Comparison of ENCODE assay signal across 8 cellular contexts in the genomic region with DNA sequence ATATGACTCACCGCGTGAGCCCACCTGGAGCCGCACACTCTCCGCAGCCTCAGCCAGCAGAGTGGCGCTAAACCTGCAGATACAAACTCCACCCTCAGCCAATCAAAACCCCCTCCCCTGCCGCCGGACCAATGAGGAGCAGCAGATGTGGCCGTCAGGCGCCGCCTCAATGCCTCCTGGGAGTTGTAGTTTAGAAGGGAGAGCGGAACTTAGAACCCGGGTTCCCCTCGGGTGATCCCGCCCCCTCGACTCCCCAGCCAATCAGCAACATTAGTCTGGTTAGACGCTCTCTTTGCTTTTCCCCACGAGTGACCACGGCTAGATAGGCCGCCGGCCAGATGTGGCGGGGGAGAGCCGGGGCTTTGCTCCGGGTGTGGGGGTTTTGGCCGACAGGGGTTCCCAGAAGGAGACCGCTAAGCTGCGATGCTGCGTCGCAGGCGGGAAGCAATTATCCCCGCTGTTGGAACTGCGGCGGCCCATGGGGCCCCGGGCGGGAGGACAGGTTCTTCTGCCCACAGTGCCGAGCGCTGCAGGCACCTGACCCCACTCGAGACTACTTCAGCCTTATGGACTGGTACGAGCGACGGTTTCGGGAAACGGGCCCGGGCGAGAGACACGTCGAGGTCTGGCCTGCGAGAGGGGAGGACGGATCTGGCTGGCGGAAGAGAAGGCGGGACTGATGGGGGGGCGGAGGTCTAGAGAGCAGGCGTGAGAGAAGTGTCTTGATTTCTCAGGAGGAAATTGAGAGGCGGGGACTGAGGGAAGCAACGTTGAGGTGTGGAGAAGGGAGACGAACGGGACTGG. TPM values are rescaled to one million over a fixed set of nuclear protein-coding genes. Genes with fewer than 3 reads are reported as not detected.
DNase-seq lines count a peak whose midpoint lies in the region; ATAC-seq and TF ChIP-seq lines count a peak whose summit lies in the region.

Gene CHEK2 (minus strand): TSS at position 63 of the 804 bp plus-strand sequence. CDS start 7,099 bp downstream, outside the sequence.
A gene with protein sequence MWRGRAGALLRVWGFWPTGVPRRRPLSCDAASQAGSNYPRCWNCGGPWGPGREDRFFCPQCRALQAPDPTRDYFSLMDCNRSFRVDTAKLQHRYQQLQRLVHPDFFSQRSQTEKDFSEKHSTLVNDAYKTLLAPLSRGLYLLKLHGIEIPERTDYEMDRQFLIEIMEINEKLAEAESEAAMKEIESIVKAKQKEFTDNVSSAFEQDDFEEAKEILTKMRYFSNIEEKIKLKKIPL (plus strand): TSS at position 282 of the 804 bp plus-strand sequence. CDS start 57 bp downstream, at position 339.

- WGBS in H9 (ENCODE audit: extremely low coverage, insufficient read length, low lambda C conversion rate) = no CpG with 5 or more reads among the region's 56 CpGs

- H3K23ac ChIP-seq in H9 (ENCODE audit: insufficient read length, low read depth, low read length) = no peak within 1 kb of the TSS

- H3K27me3 Mint-ChIP-seq in H9 (ENCODE audit: low read depth) = no peaks in the 10 kb centered on the region
- no peaks in the 10 kb centered on the region for H3K27me3 Mint-ChIP-seq in nephron progenitor cell (ENCODE audit: low read depth, poor library complexity)
- H3K27me3 Mint-ChIP-seq in stimulated activated naive CD8-positive, alpha-beta T cell treated with anti-CD3 and anti-CD28 coated beads, Interleukin-15, amount 100 ng/mL, for 72 hours = no peaks in the 10 kb centered on the region

- H3K4me2 ChIP-seq in H9 (ENCODE audit: insufficient read depth, insufficient read length, low read length) = peak within 1 kb of the TSS; percentile 88

- no peak within 1 kb of the TSS for H2BK120ac ChIP-seq in H9 (ENCODE audit: low read depth, low read length, poor library complexity, severe bottlenecking)

- no peak within 1 kb of the TSS for H3K56ac ChIP-seq in H9 (ENCODE audit: insufficient read length, low read depth, low read length)

- H4K91ac ChIP-seq in H9 (ENCODE audit: insufficient read length, low read depth, low read length) = no peak within 1 kb of the TSS

- H3K79me1 ChIP-seq in H9 (ENCODE audit: insufficient read depth, low read depth, low read length, poor library complexity, severe bottlenecking) = no peaks in the 10 kb centered on the region

- peak within 1 kb of the TSS; percentile 87 for H3K9ac ChIP-seq in ES-I3 (ENCODE audit: low read depth, low read length)
- H3K9ac ChIP-seq in H9 (ENCODE audit: extremely low read depth, insufficient read length, low read length) = peak within 1 kb of the TSS; percentile 90

- no peak within 1 kb of the TSS for H3T11ph ChIP-seq in H9 (ENCODE audit: low read length)

- peaks cover 12% of the 10 kb centered on the region for H3K23me2 ChIP-seq in H9 (ENCODE audit: insufficient read length, low read depth, low read length, poor library complexity, severe bottlenecking)

- no peak within 1 kb of the TSS for H2BK20ac ChIP-seq in H9 (ENCODE audit: low read depth, low read length, poor library complexity, severe bottlenecking)

- H3K36me3 ChIP-seq in ES-I3 (ENCODE audit: insufficient read depth, low read length) (peaks cover 12% of the 10 kb centered on the region), MG63 (peaks cover 29% of the 10 kb centered on the region)

- H3K4me3 ChIP-seq in MG63 = peak within 1 kb of the TSS; percentile 96

- H3K4me1 ChIP-seq in ES-I3 (ENCODE audit: insufficient read depth, low read length) (peaks cover 10% of the 10 kb centered on the region), H9 (ENCODE audit: insufficient read depth, low read length) (peaks cover 5% of the 10 kb centered on the region; the same call in 1 of the 2 replicates)

- H3K79me2 ChIP-seq in H9 (ENCODE audit: insufficient read depth, low read length) = peaks cover 11% of the 10 kb centered on the region; the same call in 1 of the 2 replicates

- H4K5ac ChIP-seq in H9 (ENCODE audit: insufficient read length, low read depth, low read length) = no peak within 1 kb of the TSS

- peak within 1 kb of the TSS; percentile 85 for H3K18ac ChIP-seq in H9 (ENCODE audit: insufficient read length, low read depth, low read length)

- no peak within 1 kb of the TSS for H2BK5ac ChIP-seq in H9 (ENCODE audit: insufficient read length, low read length)

- H3K27ac Mint-ChIP-seq in H9 (peak within 1 kb of the TSS; percentile 91 to 97 (median 94)), nephron progenitor cell (peak within 1 kb of the TSS; percentile 87)
- H3K27ac Mint-ChIP-seq in stimulated activated naive CD8-positive, alpha-beta T cell treated with anti-CD3 and anti-CD28 coated beads, Interleukin-15, amount 100 ng/mL, for 72 hours = peak within 1 kb of the TSS; percentile 90 to 94

- TF ChIP-seq CTCF in H9 (conservative IDR thresholded peaks at IDR 0.05) (no peak; the same call in 2 of the 3 replicates), nephron progenitor cell (IDR thresholded peaks at IDR 0.05) (no peak)

- peak within 1 kb of the TSS; percentile 68 for H3K27ac ChIP-seq in H9 (ENCODE audit: insufficient read length, low read depth, low read length)

- H3K27me3 ChIP-seq in H9 (ENCODE audit: insufficient read depth, low read length) (no peaks in the 10 kb centered on the region), MG63 (no peaks in the 10 kb centered on the region)

- H3K4ac ChIP-seq in H9 (ENCODE audit: low read depth, low read length) = no peak within 1 kb of the TSS

- ATAC-seq in stimulated activated naive CD8-positive, alpha-beta T cell treated with anti-CD3 and anti-CD28 coated beads, Interleukin-15, amount 100 ng/mL, for 72 hours = peak; percentile 96

- H2BK12ac ChIP-seq in H9 (ENCODE audit: insufficient read length, low read depth, low read length) = no peak within 1 kb of the TSS

- no peaks in the 10 kb centered on the region for H4K20me1 ChIP-seq in H9 (ENCODE audit: control insufficient read depth, insufficient read depth, insufficient read length)

- DNase-seq in H9 (peak; percentile 100), MG63 (peak; percentile 99), SHP77 treated with DMSO at 0.1 percent for 48 hours (lab: John Stamatoyannopoulos, UW) (peak; percentile 98), activated gamma-delta T cell treated with Interleukin-2 at 50 U/mL for 16 hours (peak; percentile 98), fibroblast of the conjunctiva (ENCODE audit: low read depth) (peak; percentile 98), nephron progenitor cell (peak; percentile 95)
- peak; percentile 95 to 99 for DNase-seq in stimulated activated naive CD8-positive, alpha-beta T cell treated with anti-CD3 and anti-CD28 coated beads, Interleukin-15, amount 100 ng/mL, for 72 hours

- H3K9me3 ChIP-seq in ES-I3 (ENCODE audit: control insufficient read depth, insufficient read depth, low read length) = no peaks in the 10 kb centered on the region
- H3K9me3 ChIP-seq in H9 (ENCODE audit: control insufficient read depth, low read depth, low read length) = no peaks in the 10 kb centered on the region
- no peaks in the 10 kb centered on the region for H3K9me3 ChIP-seq in MG63

- H3K9me3 Mint-ChIP-seq in H9 (no peaks in the 10 kb centered on the region), nephron progenitor cell (no peaks in the 10 kb centered on the region)
- no peaks in the 10 kb centered on the region for H3K9me3 Mint-ChIP-seq in stimulated activated naive CD8-positive, alpha-beta T cell treated with anti-CD3 and anti-CD28 coated beads, Interleukin-15, amount 100 ng/mL, for 72 hours

- H3K4me1 Mint-ChIP-seq in H9 (peaks cover 25 to 33% of the 10 kb centered on the region in 2 experiments), nephron progenitor cell (peaks cover 39% of the 10 kb centered on the region)
- peaks cover 20% of the 10 kb centered on the region for H3K4me1 Mint-ChIP-seq in stimulated activated naive CD8-positive, alpha-beta T cell treated with anti-CD3 and anti-CD28 coated beads, Interleukin-15, amount 100 ng/mL, for 72 hours

- H2AK5ac ChIP-seq in H9 (ENCODE audit: insufficient read length, low read length) = no peak within 1 kb of the TSS

- no peak within 1 kb of the TSS for H4K8ac ChIP-seq in H9 (replicated peaks; ENCODE audit: insufficient read length, low read depth, low read length)

- H3K14ac ChIP-seq in H9 (ENCODE audit: insufficient read depth, low read length) = no peak within 1 kb of the TSS; the same call in 1 of the 2 replicates

- no peak within 1 kb of the TSS for H2BK15ac ChIP-seq in H9 (ENCODE audit: low read depth, low read length)

- H3K4me3 Mint-ChIP-seq in H9 (peak within 1 kb of the TSS; percentile 79 to 91), nephron progenitor cell (peak within 1 kb of the TSS; percentile 94)
- peak within 1 kb of the TSS; percentile 78 to 84 for H3K4me3 Mint-ChIP-seq in stimulated activated naive CD8-positive, alpha-beta T cell treated with anti-CD3 and anti-CD28 coated beads, Interleukin-15, amount 100 ng/mL, for 72 hours

- H3K36me3 Mint-ChIP-seq in H9 (ENCODE audit: insufficient read depth in 1 of 3, low read depth in 3 of 3) (peaks cover 33 to 42% (median 40%) of the 10 kb centered on the region in 3 experiments; a peak in 6 of 7 replicates), nephron progenitor cell (ENCODE audit: low read depth) (peaks cover 28% of the 10 kb centered on the region)

- no peak within 1 kb of the TSS for H2AFZ ChIP-seq in H9 (ENCODE audit: low read length)

RNA-seq across cellular contexts. Expression of gene CHEK2, which starts in this region (rescaled TPM):
- total RNA-seq in H9 (2021) = 54.4 and 61.1 TPM in 2 replicates
- 38.6 and 51.8 TPM in 2 replicates for total RNA-seq in MG63 (2014; rRNA removed; shearing (Covaris generic); ENCODE audit: low replicate concordance)

RNA-seq across cellular contexts. Expression of the second gene that starts in this region (rescaled TPM):
- total RNA-seq in H9 (2021) = 20.8 and 21.2 TPM in 2 replicates
- 16.2 and 17.8 TPM in 2 replicates for total RNA-seq in MG63 (2014; rRNA removed; shearing (Covaris generic); ENCODE audit: low replicate concordance)

Comparison
In these comparisons a context has a peak if more than half of its experiments do, and no peak if none do; other contexts are left out.
1. Peak in every context shown above with its lines: DNase-seq, ATAC-seq, H3K4me3 ChIP-seq and H3K27ac ChIP-seq.